ENCODE assay signal across 8 cellular contexts in the genomic region with DNA sequence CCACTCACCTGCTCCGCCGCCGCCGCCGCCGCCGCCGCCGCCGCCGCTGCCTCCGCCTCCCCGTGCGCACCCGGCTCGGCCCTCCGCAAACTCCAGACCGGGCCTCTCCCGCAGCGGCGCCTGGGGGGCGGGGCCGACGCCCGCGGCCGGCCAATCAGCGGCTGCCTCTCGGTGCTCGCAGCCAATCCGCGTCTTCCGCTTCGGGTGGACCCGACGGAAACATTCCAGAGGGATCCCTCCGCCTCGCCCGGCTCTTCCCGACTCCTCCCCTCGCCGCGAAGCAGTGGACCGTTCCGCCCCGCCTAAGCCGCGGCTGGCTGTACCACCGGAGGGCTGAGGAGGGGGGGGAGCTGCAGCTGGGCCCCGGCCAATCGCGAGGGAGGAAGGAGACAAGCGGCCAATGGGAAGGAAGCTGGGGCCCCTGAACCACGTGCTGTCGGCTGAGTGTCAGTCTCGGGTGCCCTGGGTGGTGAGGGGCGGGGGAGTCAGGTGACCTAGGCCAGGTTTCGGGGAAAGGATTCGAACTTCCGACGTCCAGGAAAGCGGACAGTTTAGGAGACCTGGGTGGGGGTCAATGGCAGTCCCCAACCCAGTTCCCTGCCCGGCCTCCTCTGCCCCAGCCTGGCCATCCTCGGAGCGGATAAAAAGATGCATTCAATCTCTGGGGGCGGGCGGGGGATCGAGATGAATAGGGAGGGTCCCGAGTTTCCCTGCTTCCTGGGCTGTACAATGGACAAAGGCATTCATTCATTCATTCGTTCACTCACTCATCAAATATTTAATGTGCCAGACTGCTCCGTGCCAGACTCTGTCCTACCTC. TPM values are rescaled to one million over a fixed set of nuclear protein-coding genes. Genes with fewer than 3 reads are reported as not detected.
DNase-seq lines count a peak whose midpoint lies in the region; ATAC-seq, FAIRE-seq and TF ChIP-seq lines count a peak whose summit lies in the region.

A gene with protein sequence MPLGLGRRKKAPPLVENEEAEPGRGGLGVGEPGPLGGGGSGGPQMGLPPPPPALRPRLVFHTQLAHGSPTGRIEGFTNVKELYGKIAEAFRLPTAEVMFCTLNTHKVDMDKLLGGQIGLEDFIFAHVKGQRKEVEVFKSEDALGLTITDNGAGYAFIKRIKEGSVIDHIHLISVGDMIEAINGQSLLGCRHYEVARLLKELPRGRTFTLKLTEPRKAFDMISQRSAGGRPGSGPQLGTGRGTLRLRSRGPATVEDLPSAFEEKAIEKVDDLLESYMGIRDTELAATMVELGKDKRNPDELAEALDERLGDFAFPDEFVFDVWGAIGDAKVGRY (minus strand): TSS at position 99 of the 820 bp plus-strand sequence. CDS start 13,151 bp downstream, outside the sequence.

- peaks cover 18 to 34% of the 10 kb centered on the region in 2 donors for H3K4me1 ChIP-seq in left lung

- H3K9me3 ChIP-seq in left lung, result no peaks in the 10 kb centered on the region

- peak; percentile 62 for ATAC-seq in HG03571 (IDR thresholded peaks at IDR 0.05; ENCODE audit: unreplicated experiment)
- ATAC-seq in left lung, result peak; percentile 95
- no peak for ATAC-seq in GM18861 (IDR thresholded peaks at IDR 0.05; ENCODE audit: unreplicated experiment)

- FAIRE-seq in GM18507 (lab: Jason Lieb, UNC), result peak; percentile 89

- TF ChIP-seq CTCF in dorsolateral prefrontal cortex (IDR thresholded peaks at IDR 0.05 in 54 of 56, conservative IDR thresholded peaks at IDR 0.05 in 2 of 56; ENCODE audit: low read depth in 1 of 56, partially characterized antibody in 56 of 56) (peak in 15 of 56 donors; percentile 5 to 40 (median 21)), left lung (IDR thresholded peaks at IDR 0.05) (no peak)

- peak within 1 kb of the TSS; percentile 82 for H3K4me3 Mint-ChIP-seq in activated CD4-positive, alpha-beta memory T cell treated with anti-CD3 and anti-CD28 coated beads, Interleukin-2, amount 10 ng/mL, durations not matched to agents 7 days and 5 days

- H3K27me3 Mint-ChIP-seq in activated CD4-positive, alpha-beta memory T cell treated with anti-CD3 and anti-CD28 coated beads, Interleukin-2, amount 10 ng/mL, durations not matched to agents 7 days and 5 days, result peaks cover 3% of the 10 kb centered on the region

- peaks cover 13% of the 10 kb centered on the region for H3K36me3 Mint-ChIP-seq in activated CD4-positive, alpha-beta memory T cell treated with anti-CD3 and anti-CD28 coated beads, Interleukin-2, amount 10 ng/mL, durations not matched to agents 7 days and 5 days (ENCODE audit: low read depth)

- peak within 1 kb of the TSS; percentile 71 to 98 (median 91) for H3K4me3 ChIP-seq in dorsolateral prefrontal cortex
- peak within 1 kb of the TSS; percentile 85 to 87 for H3K4me3 ChIP-seq in left lung

- H3K27ac Mint-ChIP-seq in activated CD4-positive, alpha-beta memory T cell treated with anti-CD3 and anti-CD28 coated beads, Interleukin-2, amount 10 ng/mL, durations not matched to agents 7 days and 5 days, result peak within 1 kb of the TSS; percentile 74

- H3K36me3 ChIP-seq in left lung, result peaks cover 0 to 10% of the 10 kb centered on the region in 2 donors

- POLR2A ChIA-PET in activated CD4-positive, alpha-beta memory T cell treated with anti-CD3 and anti-CD28 coated beads, Interleukin-2, amount 10 ng/mL, durations not matched to agents 7 days and 5 days (lab: Charles Lee), result interaction anchor here (0.7 to 16.0 kb wide), 9 partner anchors 9 to 360 kb away, joined by 3 to 316 read pairs (median 4); a partner anchor contains a TSS

- peaks cover 25% of the 10 kb centered on the region for H3K4me1 Mint-ChIP-seq in activated CD4-positive, alpha-beta memory T cell treated with anti-CD3 and anti-CD28 coated beads, Interleukin-2, amount 10 ng/mL, durations not matched to agents 7 days and 5 days

- CTCF ChIA-PET in activated CD4-positive, alpha-beta memory T cell treated with anti-CD3 and anti-CD28 coated beads, Interleukin-2, amount 10 ng/mL, durations not matched to agents 7 days and 5 days (lab: Charles Lee), result interaction anchor here (0.7 to 4.5 kb wide), 7 partner anchors 9 to 359 kb away, joined by 3 to 35 read pairs (median 4); a partner anchor contains a TSS

- H3K9me3 Mint-ChIP-seq in activated CD4-positive, alpha-beta memory T cell treated with anti-CD3 and anti-CD28 coated beads, Interleukin-2, amount 10 ng/mL, durations not matched to agents 7 days and 5 days, result no peaks in the 10 kb centered on the region

- H3K27me3 ChIP-seq in dorsolateral prefrontal cortex (no peaks in the 10 kb centered on the region), left lung (no peaks in the 10 kb centered on the region)

- intact Hi-C loops in dorsolateral prefrontal cortex (cut with DNase I), result loop anchor here (1.0 to 10.0 kb wide), 3 partner anchors 22 to 701 kb away; a partner anchor contains a TSS
- intact Hi-C loops in left lung (cut with DNase I), result no loop called here

- H3K27ac ChIP-seq in dorsolateral prefrontal cortex, result peak within 1 kb of the TSS; percentile 73 to 99 (median 97)
- peak within 1 kb of the TSS; percentile 75 to 76 for H3K27ac ChIP-seq in left lung

- DNase-seq in GM18507 (ENCODE audit: extremely low spot score, insufficient read length, low read depth) (peak; percentile 98), NCI-H774 (lab: John Stamatoyannopoulos, UW) (peak; percentile 98), dorsolateral prefrontal cortex (peak; percentile 96 to 99 (median 98)), left lung (peak; percentile 94 to 96)
- peak; percentile 84 for DNase-seq in activated CD4-positive, alpha-beta memory T cell treated with anti-CD3 and anti-CD28 coated beads, Interleukin-2, amount 10 ng/mL, durations not matched to agents 7 days and 5 days
- peak; percentile 84 to 87 for DNase-seq in stimulated activated CD4-positive, alpha-beta T cell treated with anti-CD3 and anti-CD28 coated beads, Interleukin-2, amount 100 ng/mL, for 24 hours

RNA-seq across cellular contexts. Expression of the gene that starts here (rescaled TPM):
- 10 to 100 TPM; 39.8 to 40.0 TPM for total RNA-seq in activated CD4-positive, alpha-beta memory T cell treated with anti-CD3 and anti-CD28 coated beads, Interleukin-2, amount 10 ng/mL, durations not matched to agents 7 days and 5 days
- total RNA-seq in dorsolateral prefrontal cortex, result 100 to 1,000 TPM in 13 of 120 experiments, 10 to 100 TPM in 107; 54.9 to 112 (median 87.4) TPM
- 100 to 1,000 TPM; 120 to 154 TPM for total RNA-seq in left lung

Comparison
In these comparisons a context has a peak if more than half of its experiments do, and no peak if none do; other contexts are left out.
1. intact Hi-C loops: an anchor here in dorsolateral prefrontal cortex (1.0 to 10.0 kb wide); none called in left lung.